In the genomic region with DNA sequence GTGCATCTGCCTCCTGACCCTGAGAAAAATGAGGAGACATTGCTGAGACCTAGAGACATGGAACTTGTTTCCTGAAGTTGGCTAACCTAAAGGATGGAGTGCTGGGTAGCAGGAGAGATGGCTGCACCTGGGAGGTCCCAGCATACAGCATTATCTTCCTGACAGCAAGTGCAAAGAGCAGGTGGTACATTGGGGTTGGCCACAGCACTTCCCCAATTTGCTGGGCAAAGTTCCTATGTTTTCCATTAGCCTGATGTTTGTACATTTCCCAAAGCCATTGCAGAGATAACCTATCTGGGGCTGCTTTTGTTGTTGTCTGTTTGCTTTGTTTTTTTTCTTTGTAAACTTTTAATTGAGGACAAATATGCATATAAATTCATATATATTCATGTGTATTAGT, we compare ENCODE assay signal across 26 cellular contexts.
"Had no signal": no experiment of that assay in that cellular context is flagged by ENCODE, and none has a peak within 500 bp of the region (broad histone marks: within the 10 kb centered on the region; RNA-seq: fewer than 3 reads in every experiment).

No MANE protein-coding gene starts in this region.

- H3K27ac ChIP-seq: colonic mucosa, epithelial cell of prostate, esophagus squamous epithelium, gastrocnemius medialis, heart right ventricle, left lung, lower lobe of right lung had no signal

- FAIRE-seq: islet of Langerhans, keratinocyte had no signal

- ATAC-seq: effector memory CD8-positive, alpha-beta T cell; esophagus mucosa; gastrocnemius medialis; heart right ventricle; left cardiac atrium; left lung; left ventricle myocardium superior; lower lobe of right lung; mucosa of descending colon; naive thymus-derived CD8-positive, alpha-beta T cell had no signal

- H3K36me3 ChIP-seq: colonic mucosa, esophagus squamous epithelium, gastrocnemius medialis, heart right ventricle, left lung, lower lobe of right lung had no signal

- DNase-seq: colonic mucosa; cortex of kidney; effector CD8-positive, alpha-beta T cell; effector memory CD8-positive, alpha-beta T cell; endodermal cell; erythroblast; esophagus squamous epithelium; foreskin fibroblast; foreskin melanocyte; gastrocnemius medialis; glutamatergic neuron; head of caudate nucleus; heart right ventricle; hippocampal formation; left cardiac atrium; left lung; left ventricle myocardium superior; lower lobe of right lung; mesendoderm; mucosa of descending colon; naive B cell; naive thymus-derived CD8-positive, alpha-beta T cell had no signal

- H3K9me3 ChIP-seq: colonic mucosa, esophagus squamous epithelium, gastrocnemius medialis, lower lobe of right lung, mucosa of descending colon had no signal

- H3K27me3 ChIP-seq: colonic mucosa, gastrocnemius medialis, heart right ventricle, left lung had no signal

- H3K4me3 ChIP-seq: colonic mucosa, esophagus squamous epithelium, gastrocnemius medialis, heart right ventricle, left lung, lower lobe of right lung, mucosa of descending colon had no signal

- H3K4me1 ChIP-seq: colonic mucosa, esophagus squamous epithelium, gastrocnemius medialis, left lung, lower lobe of right lung had no signal
